10 cellular contexts compared by ENCODE assay signal in the genomic region with DNA sequence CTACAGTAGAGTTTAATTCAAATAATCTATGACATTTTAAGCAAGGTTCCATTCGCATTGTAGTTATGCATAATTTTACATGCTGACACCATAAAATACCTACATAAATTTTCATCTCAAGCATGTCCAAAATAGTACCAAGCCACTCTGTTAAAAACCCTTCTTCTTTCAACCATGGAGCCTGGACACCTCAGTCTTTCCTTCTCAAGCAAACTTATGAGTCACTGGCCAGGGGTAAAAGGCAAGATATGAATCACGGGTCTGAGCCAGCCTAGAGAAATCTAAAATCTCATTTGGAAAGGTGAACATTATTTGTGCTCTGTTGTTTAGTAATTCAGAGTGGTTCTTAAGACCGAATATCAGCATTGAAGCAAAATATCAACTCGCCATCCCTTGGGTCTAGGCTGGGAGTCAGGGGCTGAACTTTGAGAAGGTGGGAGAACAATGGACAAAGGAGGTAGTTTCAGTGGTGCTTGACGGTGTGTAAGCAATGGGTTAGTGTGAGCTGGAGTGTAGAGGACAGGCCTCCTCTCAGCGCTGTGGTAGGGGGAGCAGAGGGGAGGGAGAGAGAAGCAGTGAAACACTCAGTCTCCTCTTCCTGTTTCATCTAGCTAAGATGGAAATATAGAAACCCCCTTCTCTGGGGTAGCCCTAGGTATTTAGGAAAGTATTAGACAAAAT. TPM values are rescaled to one million over a fixed set of nuclear protein-coding genes. Genes with fewer than 3 reads are reported as not detected.
DNase-seq lines count a peak whose midpoint lies in the region; ATAC-seq, FAIRE-seq and TF ChIP-seq lines count a peak whose summit lies in the region.
"Had no signal": no experiment of that assay in that cellular context is flagged by ENCODE, and none has a peak within 500 bp of the region (broad histone marks: within the 10 kb centered on the region; RNA-seq: fewer than 3 reads in every experiment).

No MANE protein-coding gene starts in this region.

- no peak overlapping the region for H3K4me3 Mint-ChIP-seq in CD4-positive, alpha-beta T cell
- H3K4me3 Mint-ChIP-seq in naive thymus-derived CD8-positive, alpha-beta T cell = no peak overlapping the region
- H3K4me3 Mint-ChIP-seq: activated naive CD4-positive, alpha-beta T cell treated with anti-CD3 and anti-CD28 coated beads, Interleukin-2, amount 10 ng/mL, durations not matched to agents 7 days and 5 days had no signal

- DNase-seq in GM12892 (ENCODE audit: insufficient read length) (peak; percentile 21), fibroblast of peridontal ligament (ENCODE audit: extremely low read depth) (peak; percentile 38), SIG-M5 treated with dmso at 0.1 percent for 504 hours (lab: John Stamatoyannopoulos, UW; ENCODE audit: unreplicated experiment) (no peak), DMS53 treated with DMSO at 0.1 percent for 48 hours (lab: John Stamatoyannopoulos, UW; ENCODE audit: unreplicated experiment) (no peak)
- no peak for DNase-seq in CD4-positive, alpha-beta T cell
- DNase-seq in naive thymus-derived CD8-positive, alpha-beta T cell = no peak
- DNase-seq: activated naive CD4-positive, alpha-beta T cell treated with anti-CD3 and anti-CD28 coated beads, Interleukin-2, amount 10 ng/mL, durations not matched to agents 7 days and 5 days; islet precursor cell had no signal

- no peak overlapping the region for H3K27ac ChIP-seq in CD4-positive, alpha-beta T cell (ENCODE audit: low read depth, low read length)

- ATAC-seq in GM21526 (IDR thresholded peaks at IDR 0.05; ENCODE audit: low FRiP score, unreplicated experiment) = peak; percentile 82
- ATAC-seq in HG03432 (IDR thresholded peaks at IDR 0.05; ENCODE audit: unreplicated experiment) = peak; percentile 90
- ATAC-seq in CD4-positive, alpha-beta T cell (ENCODE audit: poor library complexity) = no peak
- no peak for ATAC-seq in naive thymus-derived CD8-positive, alpha-beta T cell

- TF ChIP-seq POLR2A in GM12892 (IDR thresholded peaks at IDR 0.05; ENCODE audit: low read depth, low read length) = no peak

- CTCF ChIA-PET in CD4-positive, alpha-beta T cell (lab: Charles Lee) = no interaction called here

- H3K27me3 ChIP-seq in CD4-positive, alpha-beta T cell (ENCODE audit: control insufficient read depth, insufficient read depth, low read length) = peaks cover 5% of the 10 kb centered on the region

- H3K27ac Mint-ChIP-seq in CD4-positive, alpha-beta T cell = no peak overlapping the region
- H3K27ac Mint-ChIP-seq in naive thymus-derived CD8-positive, alpha-beta T cell = no peak overlapping the region
- H3K27ac Mint-ChIP-seq: activated naive CD4-positive, alpha-beta T cell treated with anti-CD3 and anti-CD28 coated beads, Interleukin-2, amount 10 ng/mL, durations not matched to agents 7 days and 5 days had no signal

- no peaks in the 10 kb centered on the region for H3K36me3 Mint-ChIP-seq in CD4-positive, alpha-beta T cell (ENCODE audit: low read depth)
- H3K36me3 Mint-ChIP-seq in naive thymus-derived CD8-positive, alpha-beta T cell = no peaks in the 10 kb centered on the region
- H3K36me3 Mint-ChIP-seq: activated naive CD4-positive, alpha-beta T cell treated with anti-CD3 and anti-CD28 coated beads, Interleukin-2, amount 10 ng/mL, durations not matched to agents 7 days and 5 days had no signal

- no peaks in the 10 kb centered on the region for H3K9me3 ChIP-seq in CD4-positive, alpha-beta T cell (ENCODE audit: control insufficient read depth, low read length)

- peak; percentile 90 for FAIRE-seq in GM12892 (lab: Jason Lieb, UNC)

- POLR2A ChIA-PET in CD4-positive, alpha-beta T cell (lab: Charles Lee) = no interaction called here
- POLR2A ChIA-PET in naive thymus-derived CD8-positive, alpha-beta T cell (lab: Charles Lee) = no interaction called here

- peaks cover 46% of the 10 kb centered on the region for H3K27me3 Mint-ChIP-seq in CD4-positive, alpha-beta T cell
- peaks cover 2 to 39% (median 23%) of the 10 kb centered on the region in 5 donors for H3K27me3 Mint-ChIP-seq in naive thymus-derived CD8-positive, alpha-beta T cell

- H3K9me3 Mint-ChIP-seq in CD4-positive, alpha-beta T cell = no peaks in the 10 kb centered on the region
- peaks cover 0 to 5% (median 0%) of the 10 kb centered on the region in 9 donors for H3K9me3 Mint-ChIP-seq in naive thymus-derived CD8-positive, alpha-beta T cell
- H3K9me3 Mint-ChIP-seq: activated naive CD4-positive, alpha-beta T cell treated with anti-CD3 and anti-CD28 coated beads, Interleukin-2, amount 10 ng/mL, durations not matched to agents 7 days and 5 days had no signal

- no peaks in the 10 kb centered on the region for H3K4me1 Mint-ChIP-seq in CD4-positive, alpha-beta T cell (ENCODE audit: low read depth)
- no peaks in the 10 kb centered on the region for H3K4me1 Mint-ChIP-seq in naive thymus-derived CD8-positive, alpha-beta T cell
- H3K4me1 Mint-ChIP-seq: activated naive CD4-positive, alpha-beta T cell treated with anti-CD3 and anti-CD28 coated beads, Interleukin-2, amount 10 ng/mL, durations not matched to agents 7 days and 5 days had no signal

- intact Hi-C loops in CD4-positive, alpha-beta T cell (cut with DNase I, micrococcal nuclease) = no loop called here

- TF ChIP-seq CTCF in CD4-positive, alpha-beta T cell (IDR thresholded peaks at IDR 0.05) = no peak

RNA-seq across cellular contexts. Expression of gene GPAM, which starts 19.1 kb away (rescaled TPM):
- 3.5 TPM for polyA plus RNA-seq in GM12892 (2012; ENCODE audit: missing spikeins)
- total RNA-seq in CD4-positive, alpha-beta T cell = 1 to 10 TPM; 4.8 to 6.7 TPM
- 1 to 10 TPM; 7.4 to 8.4 TPM for total RNA-seq in naive thymus-derived CD8-positive, alpha-beta T cell
- polyA plus RNA-seq in naive thymus-derived CD8-positive, alpha-beta T cell = 1 to 10 TPM; 1.6 to 3.0 (median 2.2) TPM

Comparison
In these comparisons a context has a peak if more than half of its experiments do, and no peak if none do; other contexts are left out.
1. DNase-seq: peak in GM12892 (single experiment) and fibroblast of peridontal ligament (single experiment); none in SIG-M5 treated with dmso at 0.1 percent for 504 hours (single experiment), CD4-positive, alpha-beta T cell (0 of 10), DMS53 treated with DMSO at 0.1 percent for 48 hours (single experiment) and naive thymus-derived CD8-positive, alpha-beta T cell (0 of 10).
2. ATAC-seq: peak in GM21526 (single experiment) and HG03432 (single experiment); none in CD4-positive, alpha-beta T cell (single experiment) and naive thymus-derived CD8-positive, alpha-beta T cell (0 of 2).